Comparison of ENCODE assay signal across 1 cellular context in the genomic region with DNA sequence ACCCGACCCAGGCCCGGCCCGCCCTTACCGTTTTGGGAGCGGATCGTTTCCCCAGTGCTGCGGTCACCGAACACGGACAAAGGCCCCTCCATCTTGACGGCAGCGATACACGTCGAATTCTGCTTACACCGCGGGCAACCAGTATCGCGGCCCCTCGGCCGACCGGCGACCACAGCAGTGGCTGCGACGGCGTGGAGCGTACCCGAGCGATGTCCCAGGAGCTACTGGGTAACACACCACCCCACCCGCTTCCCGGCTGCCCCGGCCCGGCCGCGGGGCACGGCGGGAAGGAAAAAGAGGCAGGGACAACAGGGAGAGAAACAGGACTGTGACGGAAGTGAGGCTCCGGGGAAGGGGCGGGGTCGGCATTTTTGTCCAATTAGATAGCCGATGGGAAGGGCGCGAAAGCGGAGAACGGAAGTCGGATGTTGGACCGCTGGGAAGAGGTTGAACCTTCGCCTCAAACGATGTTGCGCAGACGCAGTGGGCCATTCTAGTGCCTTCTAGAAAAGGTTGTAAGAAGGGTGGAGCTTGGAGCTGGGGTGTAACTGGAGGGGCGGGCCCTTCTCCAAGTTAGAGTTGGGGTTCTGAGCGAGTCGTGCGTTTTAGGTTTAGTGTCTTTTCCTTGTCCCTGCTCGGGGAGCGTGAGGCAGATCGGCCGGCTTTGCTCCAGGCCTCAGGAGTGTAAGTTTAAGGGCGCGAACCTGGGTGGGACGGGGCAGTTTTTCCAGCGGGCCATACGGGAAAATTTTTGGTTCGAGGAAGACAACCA.
TF ChIP-seq lines count a peak whose summit lies in the region.

A gene (minus strand): TSS at position 226 of the 772 bp plus-strand sequence. CDS start 134 bp downstream, at position 92.

TF ChIP-seq in HepG2, 621 proteins besides CTCF, POLR2A, EP300 and RAD21 (continued from another document and continues in another):
- TF ChIP-seq SOX6 (IDR thresholded peaks at IDR 0.05) (no peak), SOX6 (CRISPR knock-in tag; IDR thresholded peaks at IDR 0.05) (peak; percentile 67), HOXD1 (CRISPR knock-in tag; IDR thresholded peaks at IDR 0.05) (no peak), NFATC3 (CRISPR knock-in tag; IDR thresholded peaks at IDR 0.05) (0 out of 2 replicates have a peak, but pooled peaks have one; percentile 32), ZNF878 (CRISPR knock-in tag; IDR thresholded peaks at IDR 0.05) (no peak; the same call in 1 of the 2 replicates), MTF2 (CRISPR knock-in tag; IDR thresholded peaks at IDR 0.05; ENCODE audit: borderline replicate concordance) (no peak), KDM2A (CRISPR knock-in tag; IDR thresholded peaks at IDR 0.05; ENCODE audit: borderline replicate concordance, low read depth) (peak; percentile 80), ZNF235 (CRISPR knock-in tag; IDR thresholded peaks at IDR 0.05; ENCODE audit: borderline replicate concordance) (peak; percentile 77; the same call in 1 of the 2 replicates), ZNF773 (CRISPR knock-in tag; IDR thresholded peaks at IDR 0.05; ENCODE audit: borderline replicate concordance) (0 out of 2 replicates have a peak, but pooled peaks have one; percentile 13), ARNT2 (CRISPR knock-in tag; IDR thresholded peaks at IDR 0.05; ENCODE audit: low read depth) (peak; percentile 68; the same call in 1 of the 2 replicates), ZEB1 (IDR thresholded peaks at IDR 0.05; ENCODE audit: insufficient replicate concordance, low read depth) (no peak), NR2F6 (IDR thresholded peaks at IDR 0.05) (no peak), NR2F6 (CRISPR knock-in tag; IDR thresholded peaks at IDR 0.05) (peak; percentile 51; the same call in 1 of the 2 replicates), HES4 (CRISPR knock-in tag; IDR thresholded peaks at IDR 0.05; ENCODE audit: borderline replicate concordance) (peak; percentile 13; the same call in 1 of the 2 replicates), ZNF20 (CRISPR knock-in tag; IDR thresholded peaks at IDR 0.05) (0 out of 2 replicates have a peak, but pooled peaks have one; percentile 50), AHR (CRISPR knock-in tag; IDR thresholded peaks at IDR 0.05) (no peak; the same call in 1 of the 2 replicates), STAT5B (CRISPR knock-in tag; IDR thresholded peaks at IDR 0.05) (no peak), ZSCAN12 (CRISPR knock-in tag; IDR thresholded peaks at IDR 0.05) (peak; percentile 79; the same call in 1 of the 2 replicates), CBX5 (CRISPR knock-in tag; IDR thresholded peaks at IDR 0.05; ENCODE audit: borderline replicate concordance) (peak; percentile 85), KMT2B (CRISPR knock-in tag; IDR thresholded peaks at IDR 0.05) (peak; percentile 80; the same call in 1 of the 2 replicates), ZSCAN9 (CRISPR knock-in tag; IDR thresholded peaks at IDR 0.05; ENCODE audit: borderline replicate concordance) (peak; percentile 69; the same call in 1 of the 2 replicates), ZNF24 (IDR thresholded peaks at IDR 0.05) (no peak), ZNF17 (CRISPR knock-in tag; IDR thresholded peaks at IDR 0.05) (no peak), IKZF4 (CRISPR knock-in tag; IDR thresholded peaks at IDR 0.05; ENCODE audit: borderline replicate concordance, low read depth, not compliant biosample characterization) (peak; percentile 64)
- TF ChIP-seq, protein P1, sequence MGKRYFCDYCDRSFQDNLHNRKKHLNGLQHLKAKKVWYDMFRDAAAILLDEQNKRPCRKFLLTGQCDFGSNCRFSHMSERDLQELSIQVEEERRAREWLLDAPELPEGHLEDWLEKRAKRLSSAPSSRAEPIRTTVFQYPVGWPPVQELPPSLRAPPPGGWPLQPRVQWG (CRISPR knock-in tag; IDR thresholded peaks at IDR 0.05; ENCODE audit: borderline replicate concordance, low read depth) = no peak
- TF ChIP-seq, protein P2, sequence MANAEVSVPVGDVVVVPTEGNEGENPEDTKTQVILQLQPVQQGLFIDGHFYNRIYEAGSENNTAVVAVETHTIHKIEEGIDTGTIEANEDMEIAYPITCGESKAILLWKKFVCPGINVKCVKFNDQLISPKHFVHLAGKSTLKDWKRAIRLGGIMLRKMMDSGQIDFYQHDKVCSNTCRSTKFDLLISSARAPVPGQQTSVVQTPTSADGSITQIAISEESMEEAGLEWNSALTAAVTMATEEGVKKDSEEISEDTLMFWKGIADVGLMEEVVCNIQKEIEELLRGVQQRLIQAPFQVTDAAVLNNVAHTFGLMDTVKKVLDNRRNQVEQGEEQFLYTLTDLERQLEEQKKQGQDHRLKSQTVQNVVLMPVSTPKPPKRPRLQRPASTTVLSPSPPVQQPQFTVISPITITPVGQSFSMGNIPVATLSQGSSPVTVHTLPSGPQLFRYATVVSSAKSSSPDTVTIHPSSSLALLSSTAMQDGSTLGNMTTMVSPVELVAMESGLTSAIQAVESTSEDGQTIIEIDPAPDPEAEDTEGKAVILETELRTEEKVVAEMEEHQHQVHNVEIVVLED (CRISPR knock-in tag; IDR thresholded peaks at IDR 0.05; ENCODE audit: borderline replicate concordance) = no peak
- TF ChIP-seq, protein P3, sequence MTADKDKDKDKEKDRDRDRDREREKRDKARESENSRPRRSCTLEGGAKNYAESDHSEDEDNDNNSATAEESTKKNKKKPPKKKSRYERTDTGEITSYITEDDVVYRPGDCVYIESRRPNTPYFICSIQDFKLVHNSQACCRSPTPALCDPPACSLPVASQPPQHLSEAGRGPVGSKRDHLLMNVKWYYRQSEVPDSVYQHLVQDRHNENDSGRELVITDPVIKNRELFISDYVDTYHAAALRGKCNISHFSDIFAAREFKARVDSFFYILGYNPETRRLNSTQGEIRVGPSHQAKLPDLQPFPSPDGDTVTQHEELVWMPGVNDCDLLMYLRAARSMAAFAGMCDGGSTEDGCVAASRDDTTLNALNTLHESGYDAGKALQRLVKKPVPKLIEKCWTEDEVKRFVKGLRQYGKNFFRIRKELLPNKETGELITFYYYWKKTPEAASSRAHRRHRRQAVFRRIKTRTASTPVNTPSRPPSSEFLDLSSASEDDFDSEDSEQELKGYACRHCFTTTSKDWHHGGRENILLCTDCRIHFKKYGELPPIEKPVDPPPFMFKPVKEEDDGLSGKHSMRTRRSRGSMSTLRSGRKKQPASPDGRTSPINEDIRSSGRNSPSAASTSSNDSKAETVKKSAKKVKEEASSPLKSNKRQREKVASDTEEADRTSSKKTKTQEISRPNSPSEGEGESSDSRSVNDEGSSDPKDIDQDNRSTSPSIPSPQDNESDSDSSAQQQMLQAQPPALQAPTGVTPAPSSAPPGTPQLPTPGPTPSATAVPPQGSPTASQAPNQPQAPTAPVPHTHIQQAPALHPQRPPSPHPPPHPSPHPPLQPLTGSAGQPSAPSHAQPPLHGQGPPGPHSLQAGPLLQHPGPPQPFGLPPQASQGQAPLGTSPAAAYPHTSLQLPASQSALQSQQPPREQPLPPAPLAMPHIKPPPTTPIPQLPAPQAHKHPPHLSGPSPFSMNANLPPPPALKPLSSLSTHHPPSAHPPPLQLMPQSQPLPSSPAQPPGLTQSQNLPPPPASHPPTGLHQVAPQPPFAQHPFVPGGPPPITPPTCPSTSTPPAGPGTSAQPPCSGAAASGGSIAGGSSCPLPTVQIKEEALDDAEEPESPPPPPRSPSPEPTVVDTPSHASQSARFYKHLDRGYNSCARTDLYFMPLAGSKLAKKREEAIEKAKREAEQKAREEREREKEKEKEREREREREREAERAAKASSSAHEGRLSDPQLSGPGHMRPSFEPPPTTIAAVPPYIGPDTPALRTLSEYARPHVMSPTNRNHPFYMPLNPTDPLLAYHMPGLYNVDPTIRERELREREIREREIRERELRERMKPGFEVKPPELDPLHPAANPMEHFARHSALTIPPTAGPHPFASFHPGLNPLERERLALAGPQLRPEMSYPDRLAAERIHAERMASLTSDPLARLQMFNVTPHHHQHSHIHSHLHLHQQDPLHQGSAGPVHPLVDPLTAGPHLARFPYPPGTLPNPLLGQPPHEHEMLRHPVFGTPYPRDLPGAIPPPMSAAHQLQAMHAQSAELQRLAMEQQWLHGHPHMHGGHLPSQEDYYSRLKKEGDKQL (CRISPR knock-in tag; IDR thresholded peaks at IDR 0.05; ENCODE audit: low read depth) = no peak
- TF ChIP-seq, protein P4, sequence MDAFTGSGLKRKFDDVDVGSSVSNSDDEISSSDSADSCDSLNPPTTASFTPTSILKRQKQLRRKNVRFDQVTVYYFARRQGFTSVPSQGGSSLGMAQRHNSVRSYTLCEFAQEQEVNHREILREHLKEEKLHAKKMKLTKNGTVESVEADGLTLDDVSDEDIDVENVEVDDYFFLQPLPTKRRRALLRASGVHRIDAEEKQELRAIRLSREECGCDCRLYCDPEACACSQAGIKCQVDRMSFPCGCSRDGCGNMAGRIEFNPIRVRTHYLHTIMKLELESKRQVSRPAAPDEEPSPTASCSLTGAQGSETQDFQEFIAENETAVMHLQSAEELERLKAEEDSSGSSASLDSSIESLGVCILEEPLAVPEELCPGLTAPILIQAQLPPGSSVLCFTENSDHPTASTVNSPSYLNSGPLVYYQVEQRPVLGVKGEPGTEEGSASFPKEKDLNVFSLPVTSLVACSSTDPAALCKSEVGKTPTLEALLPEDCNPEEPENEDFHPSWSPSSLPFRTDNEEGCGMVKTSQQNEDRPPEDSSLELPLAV (CRISPR knock-in tag; conservative IDR thresholded peaks at IDR 0.05; ENCODE audit: low read depth) = no peak
- TF ChIP-seq, protein P5, sequence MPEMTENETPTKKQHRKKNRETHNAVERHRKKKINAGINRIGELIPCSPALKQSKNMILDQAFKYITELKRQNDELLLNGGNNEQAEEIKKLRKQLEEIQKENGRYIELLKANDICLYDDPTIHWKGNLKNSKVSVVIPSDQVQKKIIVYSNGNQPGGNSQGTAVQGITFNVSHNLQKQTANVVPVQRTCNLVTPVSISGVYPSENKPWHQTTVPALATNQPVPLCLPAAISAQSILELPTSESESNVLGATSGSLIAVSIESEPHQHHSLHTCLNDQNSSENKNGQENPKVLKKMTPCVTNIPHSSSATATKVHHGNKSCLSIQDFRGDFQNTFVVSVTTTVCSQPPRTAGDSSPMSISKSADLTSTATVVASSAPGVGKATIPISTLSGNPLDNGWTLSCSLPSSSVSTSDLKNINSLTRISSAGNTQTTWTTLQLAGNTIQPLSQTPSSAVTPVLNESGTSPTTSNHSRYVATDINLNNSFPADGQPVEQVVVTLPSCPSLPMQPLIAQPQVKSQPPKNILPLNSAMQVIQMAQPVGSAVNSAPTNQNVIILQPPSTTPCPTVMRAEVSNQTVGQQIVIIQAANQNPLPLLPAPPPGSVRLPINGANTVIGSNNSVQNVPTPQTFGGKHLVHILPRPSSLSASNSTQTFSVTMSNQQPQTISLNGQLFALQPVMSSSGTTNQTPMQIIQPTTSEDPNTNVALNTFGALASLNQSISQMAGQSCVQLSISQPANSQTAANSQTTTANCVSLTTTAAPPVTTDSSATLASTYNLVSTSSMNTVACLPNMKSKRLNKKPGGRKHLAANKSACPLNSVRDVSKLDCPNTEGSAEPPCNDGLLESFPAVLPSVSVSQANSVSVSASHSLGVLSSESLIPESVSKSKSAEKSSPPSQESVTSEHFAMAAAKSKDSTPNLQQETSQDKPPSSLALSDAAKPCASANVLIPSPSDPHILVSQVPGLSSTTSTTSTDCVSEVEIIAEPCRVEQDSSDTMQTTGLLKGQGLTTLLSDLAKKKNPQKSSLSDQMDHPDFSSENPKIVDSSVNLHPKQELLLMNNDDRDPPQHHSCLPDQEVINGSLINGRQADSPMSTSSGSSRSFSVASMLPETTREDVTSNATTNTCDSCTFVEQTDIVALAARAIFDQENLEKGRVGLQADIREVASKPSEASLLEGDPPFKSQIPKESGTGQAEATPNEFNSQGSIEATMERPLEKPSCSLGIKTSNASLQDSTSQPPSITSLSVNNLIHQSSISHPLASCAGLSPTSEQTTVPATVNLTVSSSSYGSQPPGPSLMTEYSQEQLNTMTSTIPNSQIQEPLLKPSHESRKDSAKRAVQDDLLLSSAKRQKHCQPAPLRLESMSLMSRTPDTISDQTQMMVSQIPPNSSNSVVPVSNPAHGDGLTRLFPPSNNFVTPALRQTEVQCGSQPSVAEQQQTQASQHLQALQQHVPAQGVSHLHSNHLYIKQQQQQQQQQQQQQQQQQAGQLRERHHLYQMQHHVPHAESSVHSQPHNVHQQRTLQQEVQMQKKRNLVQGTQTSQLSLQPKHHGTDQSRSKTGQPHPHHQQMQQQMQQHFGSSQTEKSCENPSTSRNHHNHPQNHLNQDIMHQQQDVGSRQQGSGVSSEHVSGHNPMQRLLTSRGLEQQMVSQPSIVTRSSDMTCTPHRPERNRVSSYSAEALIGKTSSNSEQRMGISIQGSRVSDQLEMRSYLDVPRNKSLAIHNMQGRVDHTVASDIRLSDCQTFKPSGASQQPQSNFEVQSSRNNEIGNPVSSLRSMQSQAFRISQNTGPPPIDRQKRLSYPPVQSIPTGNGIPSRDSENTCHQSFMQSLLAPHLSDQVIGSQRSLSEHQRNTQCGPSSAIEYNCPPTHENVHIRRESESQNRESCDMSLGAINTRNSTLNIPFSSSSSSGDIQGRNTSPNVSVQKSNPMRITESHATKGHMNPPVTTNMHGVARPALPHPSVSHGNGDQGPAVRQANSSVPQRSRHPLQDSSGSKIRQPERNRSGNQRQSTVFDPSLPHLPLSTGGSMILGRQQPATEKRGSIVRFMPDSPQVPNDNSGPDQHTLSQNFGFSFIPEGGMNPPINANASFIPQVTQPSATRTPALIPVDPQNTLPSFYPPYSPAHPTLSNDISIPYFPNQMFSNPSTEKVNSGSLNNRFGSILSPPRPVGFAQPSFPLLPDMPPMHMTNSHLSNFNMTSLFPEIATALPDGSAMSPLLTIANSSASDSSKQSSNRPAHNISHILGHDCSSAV (CRISPR knock-in tag; IDR thresholded peaks at IDR 0.05; ENCODE audit: borderline replicate concordance) = peak; percentile 84; the same call in 1 of the 2 replicates
- TF ChIP-seq, protein P6, sequence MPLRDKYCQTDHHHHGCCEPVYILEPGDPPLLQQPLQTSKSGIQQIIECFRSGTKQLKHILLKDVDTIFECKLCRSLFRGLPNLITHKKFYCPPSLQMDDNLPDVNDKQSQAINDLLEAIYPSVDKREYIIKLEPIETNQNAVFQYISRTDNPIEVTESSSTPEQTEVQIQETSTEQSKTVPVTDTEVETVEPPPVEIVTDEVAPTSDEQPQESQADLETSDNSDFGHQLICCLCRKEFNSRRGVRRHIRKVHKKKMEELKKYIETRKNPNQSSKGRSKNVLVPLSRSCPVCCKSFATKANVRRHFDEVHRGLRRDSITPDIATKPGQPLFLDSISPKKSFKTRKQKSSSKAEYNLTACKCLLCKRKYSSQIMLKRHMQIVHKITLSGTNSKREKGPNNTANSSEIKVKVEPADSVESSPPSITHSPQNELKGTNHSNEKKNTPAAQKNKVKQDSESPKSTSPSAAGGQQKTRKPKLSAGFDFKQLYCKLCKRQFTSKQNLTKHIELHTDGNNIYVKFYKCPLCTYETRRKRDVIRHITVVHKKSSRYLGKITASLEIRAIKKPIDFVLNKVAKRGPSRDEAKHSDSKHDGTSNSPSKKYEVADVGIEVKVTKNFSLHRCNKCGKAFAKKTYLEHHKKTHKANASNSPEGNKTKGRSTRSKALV (CRISPR knock-in tag; IDR thresholded peaks at IDR 0.05) = no peak
